13 cellular contexts compared by ENCODE assay signal in genomic region chr3:177813322-177813721, GRCh38.
A peak's percentile ranks its signal among the peaks of the same experiment; 100 is the strongest.
DNase-seq lines count a peak whose midpoint lies in the region; ATAC-seq, FAIRE-seq and TF ChIP-seq lines count a peak whose summit lies in the region.
"Had no signal": no experiment of that assay in that cellular context is flagged by ENCODE, and none has a peak within 500 bp of the region (broad histone marks: within the 10 kb centered on the region; RNA-seq: fewer than 3 reads in every experiment).

No MANE protein-coding gene starts in this region.

- FAIRE-seq in urothelium cell line (lab: Jason Lieb, UNC), result no peak
- no peak for FAIRE-seq in small intestine (lab: Jason Lieb, UNC)

- TF ChIP-seq POLR2A in body of pancreas (IDR thresholded peaks at IDR 0.05), result no peak

- H3K27me3 ChIP-seq in body of pancreas (no peaks in the 10 kb centered on the region), small intestine (ENCODE audit: control insufficient read depth in 2 of 2, insufficient read depth in 2 of 2, low read length in 2 of 2) (no peaks in the 10 kb centered on the region)

- intact Hi-C loops in Right ventricle myocardium inferior (cut with DNase I), result loop anchor here (10.0 kb wide), 2 partner anchors 459 to 511 kb away; no protein-coding TSS in a partner anchor
- intact Hi-C loops in cardiac septum (cut with DNase I), result no loop called here
- intact Hi-C loops in body of pancreas (cut with DNase I), result no loop called here

- ATAC-seq in Right ventricle myocardium inferior (peak; percentile 53), body of pancreas (peak; percentile 58)

- no peaks in the 10 kb centered on the region for H3K36me3 ChIP-seq in body of pancreas (replicated peaks in 1 of 2; ENCODE audit: insufficient read depth in 1 of 2, low read depth in 2 of 2)
- no peaks in the 10 kb centered on the region for H3K36me3 ChIP-seq in small intestine (ENCODE audit: control insufficient read depth in 2 of 2, insufficient read depth in 2 of 2, low read length in 2 of 2)
- H3K36me3 ChIP-seq: thoracic aorta had no signal

- 29 to 48% methylated on average over 3 of the region's 3 CpGs for WGBS in body of pancreas, 2 donors
- 35 to 70% (median 45%) methylated on average over 3 of the region's 3 CpGs for WGBS in small intestine, 3 donors

- no peak for TF ChIP-seq CTCF in body of pancreas (IDR thresholded peaks at IDR 0.05)

- peak overlapping the region in 2 of 4 donors; percentile 25 to 36 for H3K27ac ChIP-seq in body of pancreas
- H3K27ac ChIP-seq in small intestine (ENCODE audit: low read depth in 1 of 2, low read length in 1 of 2), result no peak overlapping the region

- no peak for DNase-seq in Right ventricle myocardium inferior (ENCODE audit: missing footprints)
- DNase-seq in cardiac septum (ENCODE audit: low spot score), result no peak
- DNase-seq in body of pancreas, result peak; percentile 36 to 70 (median 56)
- DNase-seq in lung microvascular endothelial cell (ENCODE audit: low read depth in 2 of 2), result peak; percentile 57 to 96
- DNase-seq in urothelium cell line (ENCODE audit: low spot score), result peak; percentile 30
- DNase-seq in GM19238 (ENCODE audit: insufficient read length, low spot score), result no peak
- no peak for DNase-seq in small intestine
- no peak for DNase-seq in HCEC 1CT
- DNase-seq: activated naive CD4-positive, alpha-beta T cell treated with Interleukin-2 at 50 U/mL for 16 hours; Caco-2; caudate nucleus; NCI-H1694 treated with DMSO at 0.1 percent for 48 hours had no signal

- H3K4me3 ChIP-seq in body of pancreas, result no peak overlapping the region
- no peak overlapping the region for H3K4me3 ChIP-seq in small intestine (ENCODE audit: low read depth in 1 of 2, low read length in 2 of 2)
- H3K4me3 ChIP-seq: thoracic aorta had no signal

- no peaks in the 10 kb centered on the region for H3K9me3 ChIP-seq in body of pancreas
- H3K9me3 ChIP-seq in small intestine (ENCODE audit: control insufficient read depth, low read depth), result no peaks in the 10 kb centered on the region
- H3K9me3 ChIP-seq: thoracic aorta had no signal

- H3K4me1 ChIP-seq in body of pancreas (peaks cover 4% of the 10 kb centered on the region), small intestine (ENCODE audit: control insufficient read depth in 2 of 2, insufficient read depth in 1 of 2, low read depth in 1 of 2, low read length in 1 of 2) (no peaks in the 10 kb centered on the region)

Comparison
In these comparisons a context has a peak if more than half of its experiments do, and no peak if none do; other contexts are left out.
1. DNase-seq: peak in body of pancreas (4 of 4), lung microvascular endothelial cell (2 of 2) and urothelium cell line (single experiment); none in Right ventricle myocardium inferior (single experiment), cardiac septum (single experiment), GM19238 (single experiment), small intestine (single experiment) and HCEC 1CT (single experiment).